ENCODE assay signal across 26 cellular contexts in genomic region chr6:33730611-33731010, GRCh38. TPM values are rescaled to one million over a fixed set of nuclear protein-coding genes. Genes with fewer than 3 reads are reported as not detected.
DNase-seq lines count a peak whose midpoint lies in the region; ATAC-seq, FAIRE-seq and TF ChIP-seq lines count a peak whose summit lies in the region.
"Had no signal": no experiment of that assay in that cellular context is flagged by ENCODE, and none has a peak within 500 bp of the region (broad histone marks: within the 10 kb centered on the region; RNA-seq: fewer than 3 reads in every experiment).

No MANE protein-coding gene starts in this region.

- H3K9me3 ChIP-seq in T-helper 17 cell (ENCODE audit: control insufficient read depth, low read length, poor library complexity, severe bottlenecking) (no peaks in the 10 kb centered on the region), pancreas (no peaks in the 10 kb centered on the region)
- no peaks in the 10 kb centered on the region for H3K9me3 ChIP-seq in CD4-positive, alpha-beta memory T cell (ENCODE audit: control insufficient read depth in 1 of 2, low read length in 2 of 2)
- H3K9me3 ChIP-seq: BE2C, HAP-1, suprapubic skin, vagina had no signal

- CTCF ChIA-PET in CD4-positive, alpha-beta memory T cell (lab: Charles Lee; ENCODE audit: partially characterized antibody) = no interaction called here

- peaks cover 6% of the 10 kb centered on the region for H3K4me1 Mint-ChIP-seq in T-helper 17 cell
- H3K4me1 Mint-ChIP-seq in CD4-positive, alpha-beta memory T cell = peaks cover 0 to 6% (median 0%) of the 10 kb centered on the region in 4 donors
- H3K4me1 Mint-ChIP-seq: activated CD4-positive, alpha-beta T cell treated with anti-CD3 and anti-CD28 coated beads, Interleukin-2, amount 10 ng/mL, durations not matched to agents 7 days and 5 days had no signal

- DNase-seq in T-helper 17 cell (no peak), left ventricle myocardium superior (no peak), pancreas (no peak), NCI-H1105 treated with DMSO at 0.1 percent for 48 hours (lab: John Stamatoyannopoulos, UW) (no peak), lower leg skin (ENCODE audit: low spot score in 2 of 2) (no peak)
- no peak for DNase-seq in CD4-positive, alpha-beta memory T cell
- DNase-seq: activated CD4-positive, alpha-beta T cell treated with anti-CD3 and anti-CD28 coated beads, Interleukin-2, amount 10 ng/mL, durations not matched to agents 7 days and 5 days; BE2C; Karpas-422; left cardiac atrium; MV-4-11; naive thymus-derived CD4-positive, alpha-beta T cell; NCI-H1694 treated with DMSO at 0.1 percent for 48 hours; NCI-H2171; NCI-H69; stimulated activated CD4-positive, alpha-beta T cell treated with anti-CD3 and anti-CD28 coated beads, Interleukin-1b, Interleukin-23, amount 100 ng/mL, for 48 hours had no signal

- peak overlapping the region; percentile 98 for H3K27ac ChIP-seq in 22Rv1
- peak overlapping the region; percentile 59 to 87 (median 76) for H3K27ac ChIP-seq in pancreas
- no peak overlapping the region for H3K27ac ChIP-seq in CD4-positive, alpha-beta memory T cell (ENCODE audit: low read depth, low read length)
- H3K27ac ChIP-seq: skin epidermis, suprapubic skin, vagina had no signal

- no peak for ATAC-seq in T-helper 17 cell
- peak; percentile 11 for ATAC-seq in left ventricle myocardium superior
- no peak for ATAC-seq in pancreas
- ATAC-seq in HG03520 (IDR thresholded peaks at IDR 0.05; ENCODE audit: unreplicated experiment) = no peak
- ATAC-seq: activated naive CD4-positive, alpha-beta T cell treated with anti-CD3 and anti-CD28 coated beads, Interleukin-2, amount 50 U/mL, for 72 hours; naive thymus-derived CD4-positive, alpha-beta T cell had no signal

- H3K27ac Mint-ChIP-seq in T-helper 17 cell = peak overlapping the region; percentile 29
- H3K27ac Mint-ChIP-seq in CD4-positive, alpha-beta memory T cell = no peak overlapping the region
- H3K27ac Mint-ChIP-seq: activated CD4-positive, alpha-beta T cell treated with anti-CD3 and anti-CD28 coated beads, Interleukin-2, amount 10 ng/mL, durations not matched to agents 7 days and 5 days; activated naive CD4-positive, alpha-beta T cell treated with anti-CD3 and anti-CD28 coated beads, Interleukin-2, amount 50 U/mL, for 72 hours; dendritic cell treated with granulocyte-macrophage colony-stimulating factor and Interleukin-4, amounts not matched to agents 40 ng/mL and 50 ng/mL, for 4 days had no signal

- no peak overlapping the region for H3K4me3 Mint-ChIP-seq in T-helper 17 cell
- no peak overlapping the region for H3K4me3 Mint-ChIP-seq in CD4-positive, alpha-beta memory T cell
- H3K4me3 Mint-ChIP-seq: activated CD4-positive, alpha-beta T cell treated with anti-CD3 and anti-CD28 coated beads, Interleukin-2, amount 10 ng/mL, durations not matched to agents 7 days and 5 days; dendritic cell treated with granulocyte-macrophage colony-stimulating factor and Interleukin-4, amounts not matched to agents 40 ng/mL and 50 ng/mL, for 4 days; naive thymus-derived CD4-positive, alpha-beta T cell had no signal

- no peak overlapping the region for H3K4me3 ChIP-seq in pancreas
- H3K4me3 ChIP-seq in CD4-positive, alpha-beta memory T cell (ENCODE audit: low read length in 2 of 2) = no peak overlapping the region
- no peak overlapping the region for H3K4me3 ChIP-seq in lower leg skin (ENCODE audit: low read depth, poor library complexity, severe bottlenecking)
- H3K4me3 ChIP-seq: HAP-1, skin epidermis, suprapubic skin, vagina had no signal

- H3K36me3 ChIP-seq in pancreas = no peaks in the 10 kb centered on the region
- H3K36me3 ChIP-seq in CD4-positive, alpha-beta memory T cell (ENCODE audit: insufficient read depth, low read length) = no peaks in the 10 kb centered on the region
- H3K36me3 ChIP-seq: BE2C, HAP-1, suprapubic skin, vagina had no signal

- POLR2A ChIA-PET in CD4-positive, alpha-beta memory T cell (lab: Charles Lee; ENCODE audit: partially characterized antibody) = no interaction called here

- intact Hi-C loops in left ventricle myocardium superior (cut with micrococcal nuclease) (no loop called here), pancreas (cut with DNase I) (no loop called here), lower leg skin (cut with DNase I; ENCODE audit: low total_unique reads) (no loop called here)
- intact Hi-C loops in CD4-positive, alpha-beta memory T cell (cut with micrococcal nuclease) = no loop called here

- WGBS in pancreas, 2 donors = 49 to 72% methylated on average over 10 of the region's 10 CpGs
- 85 to 90% methylated on average over 10 of the region's 10 CpGs for WGBS in lower leg skin, 2 donors

- TF ChIP-seq POLR2A in lower leg skin (IDR thresholded peaks at IDR 0.05) = no peak

- no peak for TF ChIP-seq CTCF in 22Rv1 (IDR thresholded peaks at IDR 0.05)
- no peak for TF ChIP-seq CTCF in pancreas (IDR thresholded peaks at IDR 0.05)
- no peak for TF ChIP-seq CTCF in lower leg skin (IDR thresholded peaks at IDR 0.05)

- H3K4me1 ChIP-seq in pancreas = peaks cover 20 to 38% (median 33%) of the 10 kb centered on the region in 3 donors
- no peaks in the 10 kb centered on the region for H3K4me1 ChIP-seq in CD4-positive, alpha-beta memory T cell (ENCODE audit: insufficient read depth, low read length)
- H3K4me1 ChIP-seq: BE2C, HAP-1, suprapubic skin, vagina had no signal

- H3K9me3 Mint-ChIP-seq in CD4-positive, alpha-beta memory T cell = peaks cover 0 to 3% (median 0%) of the 10 kb centered on the region in 8 donors
- H3K9me3 Mint-ChIP-seq: activated CD4-positive, alpha-beta T cell treated with anti-CD3 and anti-CD28 coated beads, Interleukin-2, amount 10 ng/mL, durations not matched to agents 7 days and 5 days; activated naive CD4-positive, alpha-beta T cell treated with anti-CD3 and anti-CD28 coated beads, Interleukin-2, amount 50 U/mL, for 72 hours; dendritic cell treated with granulocyte-macrophage colony-stimulating factor and Interleukin-4, amounts not matched to agents 40 ng/mL and 50 ng/mL, for 4 days; naive thymus-derived CD4-positive, alpha-beta T cell had no signal

- peaks cover 29% of the 10 kb centered on the region for H3K27me3 Mint-ChIP-seq in T-helper 17 cell
- peaks cover 2 to 5% of the 10 kb centered on the region in 2 donors for H3K27me3 Mint-ChIP-seq in CD4-positive, alpha-beta memory T cell
- H3K27me3 Mint-ChIP-seq: activated CD4-positive, alpha-beta T cell treated with anti-CD3 and anti-CD28 coated beads, Interleukin-2, amount 10 ng/mL, durations not matched to agents 7 days and 5 days had no signal

- no peaks in the 10 kb centered on the region for H3K36me3 Mint-ChIP-seq in T-helper 17 cell (ENCODE audit: low read depth)
- H3K36me3 Mint-ChIP-seq in CD4-positive, alpha-beta memory T cell = no peaks in the 10 kb centered on the region
- H3K36me3 Mint-ChIP-seq: activated naive CD4-positive, alpha-beta T cell treated with anti-CD3 and anti-CD28 coated beads, Interleukin-2, amount 50 U/mL, for 72 hours; naive thymus-derived CD4-positive, alpha-beta T cell had no signal

- FAIRE-seq in pancreas (lab: Jason Lieb, UNC) = no peak
- FAIRE-seq: D721Med, GM12892 had no signal

- no peaks in the 10 kb centered on the region for H3K27me3 ChIP-seq in pancreas
- no peaks in the 10 kb centered on the region for H3K27me3 ChIP-seq in CD4-positive, alpha-beta memory T cell (ENCODE audit: insufficient read depth, low read length)
- H3K27me3 ChIP-seq: BE2C, vagina had no signal

RNA-seq across cellular contexts. Expression of gene IP6K3, which starts 16.1 kb away (rescaled TPM):
- total RNA-seq in T-helper 17 cell (not detected), left ventricle myocardium superior (47.5 TPM), pancreas (under 1 TPM; 0.12 to 0.69 (median 0.38) TPM), lower leg skin (under 1 TPM in 1 of 4 donors, not detected in 3; 0.45 TPM)
- polyA plus RNA-seq in pancreas = under 1 TPM; 0.19 to 0.49 TPM
- total RNA-seq in CD4-positive, alpha-beta memory T cell = not detected
- not detected for polyA plus RNA-seq in CD4-positive, alpha-beta memory T cell
- total RNA-seq: activated CD4-positive, alpha-beta T cell treated with anti-CD3 and anti-CD28 coated beads, Interleukin-2, amount 10 ng/mL, durations not matched to agents 7 days and 5 days; activated naive CD4-positive, alpha-beta T cell treated with anti-CD3 and anti-CD28 coated beads, Interleukin-2, amount 50 U/mL, for 72 hours; naive thymus-derived CD4-positive, alpha-beta T cell had no signal
- polyA plus RNA-seq: naive thymus-derived CD4-positive, alpha-beta T cell had no signal

RNA-seq across cellular contexts. Expression of gene UQCC2, which starts 19.1 kb away (rescaled TPM):
- total RNA-seq in T-helper 17 cell (10 to 100 TPM; 17.3 to 19.8 TPM), left ventricle myocardium superior (190 TPM), pancreas (10 to 100 TPM; 13.9 to 32.1 (median 23.3) TPM), lower leg skin (10 to 100 TPM in 2 of 4 donors, 1 to 10 TPM in 2; 8.5 to 20.4 (median 10.2) TPM)
- polyA plus RNA-seq in pancreas = 10 to 100 TPM; 40.2 to 58.9 TPM
- 10 to 100 TPM; 22.8 to 24.8 TPM for total RNA-seq in CD4-positive, alpha-beta memory T cell
- polyA plus RNA-seq in CD4-positive, alpha-beta memory T cell = 10 to 100 TPM; 44.4 to 57.9 TPM

RNA-seq across cellular contexts. Expression of gene LEMD2, which starts 58.3 kb away (rescaled TPM):
- 100 to 1,000 TPM; 101 to 120 TPM for total RNA-seq in T-helper 17 cell
- total RNA-seq in left ventricle myocardium superior = 22.5 TPM
- 10 to 100 TPM; 23.4 to 34.5 (median 27.8) TPM for total RNA-seq in pancreas
- 10 to 100 TPM; 46.0 to 59.4 TPM for polyA plus RNA-seq in pancreas
- 100 to 1,000 TPM; 115 to 126 TPM for total RNA-seq in CD4-positive, alpha-beta memory T cell
- 10 to 100 TPM; 13.5 to 44.6 TPM for polyA plus RNA-seq in CD4-positive, alpha-beta memory T cell
- 10 to 100 TPM; 57.5 to 93.6 (median 68.1) TPM for total RNA-seq in lower leg skin

Comparison
In these comparisons a context has a peak if more than half of its experiments do, and no peak if none do; other contexts are left out.
1. RNA of gene IP6K3, which starts 16.1 kb away (total RNA-seq): 47.5 TPM in left ventricle myocardium superior (single experiment); 0.12 to 0.69 TPM in pancreas, 0.45 TPM in lower leg skin, not detected in T-helper 17 cell and not detected in CD4-positive, alpha-beta memory T cell; every median in the first group is over 10 times any median in the second.